Comparison of ENCODE assay signal across 28 cellular contexts in genomic region chr16:19173059-19173458, GRCh38. TPM values are rescaled to one million over a fixed set of nuclear protein-coding genes. Genes with fewer than 3 reads are reported as not detected.
"Had no signal": no experiment of that assay in that cellular context is flagged by ENCODE, and none has a peak within 500 bp of the region (broad histone marks: within the 10 kb centered on the region; RNA-seq: fewer than 3 reads in every experiment).

No MANE protein-coding gene starts in this region.

- H3K36me3 Mint-ChIP-seq: immature natural killer cell, natural killer cell had no signal

- ATAC-seq: left colon; left lung; lower lobe of right lung; natural killer cell; sciatic nerve; stimulated activated naive CD8-positive, alpha-beta T cell treated with anti-CD3 and anti-CD28 coated beads, Interleukin-15, amount 100 ng/mL, for 72 hours had no signal

- H3K9me3 ChIP-seq: left lung, lower lobe of right lung, neutrophil, right atrium auricular region, tibial nerve, upper lobe of left lung, vagina had no signal

- H3K36me3 ChIP-seq: left lung, lower lobe of right lung, neural progenitor cell, neutrophil, right atrium auricular region, tibial nerve, upper lobe of left lung, vagina had no signal

- H3K4me3 Mint-ChIP-seq: immature natural killer cell; natural killer cell; nephron progenitor cell; neural progenitor cell; stimulated activated naive CD8-positive, alpha-beta T cell treated with anti-CD3 and anti-CD28 coated beads, Interleukin-15, amount 100 ng/mL, for 72 hours had no signal

- H3K79me2 ChIP-seq: parathyroid adenoma had no signal

- H3K9me3 Mint-ChIP-seq: natural killer cell; nephron progenitor cell; neural progenitor cell; stimulated activated naive CD8-positive, alpha-beta T cell treated with anti-CD3 and anti-CD28 coated beads, Interleukin-15, amount 100 ng/mL, for 72 hours had no signal

- H3K4me2 ChIP-seq: neural progenitor cell had no signal

- H3K27me3 ChIP-seq: right atrium auricular region, vagina had no signal

- H3K4me3 ChIP-seq: left lung, lower lobe of right lung, neural progenitor cell, right atrium auricular region, skin epidermis, tibial nerve, upper lobe of left lung, vagina had no signal

- H3K4me1 Mint-ChIP-seq: immature natural killer cell; natural killer cell; stimulated activated naive CD8-positive, alpha-beta T cell treated with anti-CD3 and anti-CD28 coated beads, Interleukin-15, amount 100 ng/mL, for 72 hours had no signal

- H3K27ac Mint-ChIP-seq: immature natural killer cell; natural killer cell; neural progenitor cell; stimulated activated naive CD8-positive, alpha-beta T cell treated with anti-CD3 and anti-CD28 coated beads, Interleukin-15, amount 100 ng/mL, for 72 hours had no signal

- DNase-seq: immature natural killer cell; kidney; left colon; left lung; lower lobe of right lung; mammary epithelial cell; mesenchymal stem cell; natural killer cell; nephron progenitor cell; occipital lobe; stimulated activated CD4-positive, alpha-beta T cell treated with anti-CD3 and anti-CD28 coated beads, Interleukin-12 subunit alpha, Interleukin-12 subunit beta, amount 100 ng/mL, for 4 hours; stimulated activated CD4-positive, alpha-beta T cell treated with anti-CD3 and anti-CD28 coated beads, Interleukin-15, amount 100 ng/mL, for 24 hours; stimulated activated CD4-positive, alpha-beta T cell treated with anti-CD3 and anti-CD28 coated beads, Interleukin-2, amount 100 ng/mL, for 24 hours; stimulated activated CD4-positive, alpha-beta T cell treated with anti-CD3 and anti-CD28 coated beads, Interleukin-4, amount 100 ng/mL, for 1 hour; stimulated activated naive CD4-positive, alpha-beta T cell treated with Interleukin-2 at 50 U/mL for 16 hours; stimulated activated naive CD8-positive, alpha-beta T cell treated with anti-CD3 and anti-CD28 coated beads, Interleukin-15, amount 100 ng/mL, for 72 hours; substantia nigra; upper lobe of left lung had no signal

- FAIRE-seq: islet of Langerhans, kidney had no signal

- H3K9ac ChIP-seq: neural progenitor cell, parathyroid adenoma had no signal

- H3K27ac ChIP-seq: left lung, lower lobe of right lung, neural progenitor cell, neutrophil, parathyroid adenoma, right atrium auricular region, skin epidermis, vagina had no signal

- H2AFZ ChIP-seq: neural progenitor cell, parathyroid adenoma had no signal

RNA-seq across cellular contexts. Expression of gene SYT17, which starts 5.0 kb away (rescaled TPM):
- total RNA-seq: osteocyte had no signal
- polyA plus RNA-seq: immature natural killer cell had no signal
